8 cellular contexts compared by ENCODE assay signal in genomic region chr13:25005050-25005497, GRCh38.
A peak's percentile ranks its signal among the peaks of the same experiment; 100 is the strongest.
DNase-seq lines count a peak whose midpoint lies in the region; ATAC-seq and TF ChIP-seq lines count a peak whose summit lies in the region.
"Not testable (repeated sequence)": the region's sequence is repeated elsewhere in the genome, so short reads cannot be mapped to it uniquely, and the experiment has no call there.

No MANE protein-coding gene starts in this region.

- peak overlapping the region; percentile 60 for H3K4me3 Mint-ChIP-seq in WTC11
- not testable (repeated sequence) for H3K4me3 Mint-ChIP-seq in endodermal cell

- H3K27me3 ChIP-seq in HUES6 (ENCODE audit: control insufficient read depth, insufficient read depth, low read length); endodermal cell (ENCODE audit: control insufficient read depth, insufficient read depth, low read length, poor library complexity, severe bottlenecking): not testable (repeated sequence)

- not testable (repeated sequence) for H3K27ac Mint-ChIP-seq in WTC11, endodermal cell

- peak overlapping the region; percentile 30 for H3K4me3 ChIP-seq in HUES6 (ENCODE audit: low read depth, low read length)
- H3K4me3 ChIP-seq in endodermal cell (ENCODE audit: low read length), result not testable (repeated sequence)

- WGBS in endodermal cell (ENCODE audit: insufficient coverage in 1 of 2, insufficient read length in 1 of 2), 2 experiments, result 5% methylated on average over 4 of the region's 5 CpGs; no CpG with 5 or more reads in 1 of the 2 experiments

- peak; percentile 85 for ATAC-seq in WTC11

- H3K36me3 Mint-ChIP-seq in WTC11; endodermal cell (ENCODE audit: low read depth): not testable (repeated sequence)

- CTCF ChIA-PET in WTC11 (lab: Charles Lee), result interaction anchor here (0.6 to 3.1 kb wide), 13 partner anchors 9 to 564 kb away, joined by 3 to 37 read pairs (median 5); no protein-coding TSS in a partner anchor

- peak; percentile 46 for TF ChIP-seq CTCF in GM13977 (IDR thresholded peaks at IDR 0.05; ENCODE audit: extremely low read depth, insufficient read depth, missing control alignments)
- TF ChIP-seq CTCF in WTC11 (IDR thresholded peaks at IDR 0.05), result not testable (repeated sequence)
- TF ChIP-seq CTCF in endodermal cell (conservative IDR thresholded peaks at IDR 0.05), result peak; percentile 73

- H3K9ac ChIP-seq in HUES6 (ENCODE audit: low read length); endodermal cell (ENCODE audit: extremely low read depth, low read length, poor library complexity, severe bottlenecking): not testable (repeated sequence)

- H3K4me1 ChIP-seq in HUES6 (ENCODE audit: control insufficient read depth, insufficient read depth, low read length); endodermal cell (ENCODE audit: control insufficient read depth, insufficient read depth, low read length): not testable (repeated sequence)

- DNase-seq in AG20443 (ENCODE audit: low spot score) (peak; percentile 38), GM13977 (ENCODE audit: low spot score) (peak; percentile 46), NCI-H526 treated with DMSO at 0.1 percent for 48 hours (lab: John Stamatoyannopoulos, UW) (peak; percentile 49), inferior parietal cortex (ENCODE audit: extremely low spot score) (peak; percentile 76), renal cortical epithelial cell (ENCODE audit: low read depth) (peak; percentile 36)
- not testable (repeated sequence) for DNase-seq in WTC11 (ENCODE audit: low spot score); endodermal cell

- not testable (repeated sequence) for H3K9me3 Mint-ChIP-seq in WTC11, endodermal cell

- H3K36me3 ChIP-seq in HUES6 (ENCODE audit: control insufficient read depth, insufficient read depth, low read length); endodermal cell (ENCODE audit: control insufficient read depth, insufficient read depth, low read length): not testable (repeated sequence)

- H3K27me3 Mint-ChIP-seq in WTC11 (ENCODE audit: low read depth), result not testable (repeated sequence)
- peaks cover 19% of the 10 kb centered on the region for H3K27me3 Mint-ChIP-seq in endodermal cell (ENCODE audit: insufficient read depth)

- peaks cover 11% of the 10 kb centered on the region for H3K4me1 Mint-ChIP-seq in WTC11
- not testable (repeated sequence) for H3K4me1 Mint-ChIP-seq in endodermal cell

- in situ Hi-C loops in GM13977 (cut with MboI; ENCODE audit: low pct_unique_long_range_greater_than_20kb, low sequenced_read_pairs, unreplicated experiment), result not testable (repeated sequence)

- H3K9me3 ChIP-seq in HUES6 (ENCODE audit: control insufficient read depth, insufficient read depth, low read depth, low read length); endodermal cell (ENCODE audit: control insufficient read depth, low read length): not testable (repeated sequence)

- not testable (repeated sequence) for H3K27ac ChIP-seq in HUES6 (ENCODE audit: low read depth, low read length); endodermal cell (ENCODE audit: low read depth, low read length)

- POLR2A ChIA-PET in WTC11 (lab: Charles Lee), result not testable (repeated sequence)
